Comparison of ENCODE assay signal across 1 cellular context in genomic region chr6:7165002-7165735, GRCh38.
TF ChIP-seq lines count a peak whose summit lies in the region.

No MANE protein-coding gene starts in this region.

TF ChIP-seq in K562, 482 proteins besides CTCF, POLR2A, EP300 and RAD21 (continued from another document and continues in another):
- TF ChIP-seq RFX1 (IDR thresholded peaks at IDR 0.05) (no peak), ZNF134 (CRISPR knock-in tag; conservative IDR thresholded peaks at IDR 0.05) (peak; percentile 72), NFYB (IDR thresholded peaks at IDR 0.05; ENCODE audit: extremely low read depth, insufficient read length) (no peak), ZNF140 (CRISPR knock-in tag; IDR thresholded peaks at IDR 0.05) (0 out of 2 replicates have a peak, but pooled peaks have one; percentile 35), BRD9 (IDR thresholded peaks at IDR 0.05; ENCODE audit: low read depth, partially characterized antibody) (peak; percentile 85), EHMT2 (IDR thresholded peaks at IDR 0.05) (peak; percentile 50; the same call in 1 of the 2 replicates), GTF2B (IDR thresholded peaks at IDR 0.05; ENCODE audit: extremely low read depth, insufficient read length) (no peak), NFIX (CRISPR knock-in tag; IDR thresholded peaks at IDR 0.05; ENCODE audit: low read depth) (no peak; the same call in 1 of the 2 replicates), TBP (optimal IDR thresholded peaks at IDR 0.05; ENCODE audit: low read depth, low read length) (no peak), PML (IDR thresholded peaks at IDR 0.05; ENCODE audit: low read length) (peak; percentile 94), PTTG1 (tag; IDR thresholded peaks at IDR 0.05; ENCODE audit: low read depth) (peak; percentile 80), LEF1 (IDR thresholded peaks at IDR 0.05) (peak; percentile 97), ZBTB8A (IDR thresholded peaks at IDR 0.05; ENCODE audit: partially characterized antibody) (no peak), HES1 (IDR thresholded peaks at IDR 0.05; ENCODE audit: low read depth) (peak; percentile 75), ZNF780A (CRISPR knock-in tag; IDR thresholded peaks at IDR 0.05) (no peak), RNF2 (IDR thresholded peaks at IDR 0.05) (peak; percentile 99), TBL1XR1 (IDR thresholded peaks at IDR 0.05; ENCODE audit: low read length in 2 of 2) (peak; percentile 58 to 92; a peak in 3 of 4 replicates), KAT8 (IDR thresholded peaks at IDR 0.05; ENCODE audit: low read depth) (no peak), FIP1L1 (IDR thresholded peaks at IDR 0.05; ENCODE audit: low read depth, low read length, poor library complexity, severe bottlenecking) (no peak), FOXA3 (CRISPR knock-in tag; conservative IDR thresholded peaks at IDR 0.05 in 1 of 2, IDR thresholded peaks at IDR 0.05 in 1 of 2) (peak; percentile 59 to 81; a peak in 3 of 4 replicates), ADNP (tag; IDR thresholded peaks at IDR 0.05) (no peak), NFIC (IDR thresholded peaks at IDR 0.05) (peak; percentile 99), PHB (CRISPR knock-in tag; IDR thresholded peaks at IDR 0.05) (no peak), ASH1L (IDR thresholded peaks at IDR 0.05; ENCODE audit: borderline replicate concordance, low read depth, partially characterized antibody) (no peak), CHD4 (IDR thresholded peaks at IDR 0.05; ENCODE audit: insufficient read depth, insufficient replicate concordance, low read depth, low read length, poor library complexity, severe bottlenecking) (peak; percentile 49), ZNF512 (tag; IDR thresholded peaks at IDR 0.05) (no peak), ETV5 (CRISPR knock-in tag; IDR thresholded peaks at IDR 0.05; ENCODE audit: low read depth) (peak; percentile 91), EP400 (IDR thresholded peaks at IDR 0.05) (peak; percentile 89), CLOCK (CRISPR knock-in tag; IDR thresholded peaks at IDR 0.05; ENCODE audit: borderline replicate concordance) (no peak), MITF (IDR thresholded peaks at IDR 0.05) (peak; percentile 55; the same call in 1 of the 2 replicates), ZNF121 (CRISPR knock-in tag; conservative IDR thresholded peaks at IDR 0.05) (no peak), CHD1 (IDR thresholded peaks at IDR 0.05; ENCODE audit: low read length) (peak; percentile 16), IRF2 (CRISPR knock-in tag; IDR thresholded peaks at IDR 0.05) (no peak), MEIS2 (IDR thresholded peaks at IDR 0.05; ENCODE audit: partially characterized antibody) (peak; percentile 75), SRSF9 (IDR thresholded peaks at IDR 0.05; ENCODE audit: borderline replicate concordance, low read depth, low read length) (no peak), MGA (IDR thresholded peaks at IDR 0.05) (peak; percentile 94), ZBTB9 (CRISPR knock-in tag; IDR thresholded peaks at IDR 0.05) (peak; percentile 79; the same call in 1 of the 2 replicates), HDAC3 (IDR thresholded peaks at IDR 0.05; ENCODE audit: borderline replicate concordance, partially characterized antibody) (peak; percentile 87), TSC22D4 (tag; IDR thresholded peaks at IDR 0.05) (no peak), CBX1 (IDR thresholded peaks at IDR 0.05; ENCODE audit: low read depth) (no peak), TAF15 (IDR thresholded peaks at IDR 0.05; ENCODE audit: low read depth, low read length) (no peak), FOXA1 (IDR thresholded peaks at IDR 0.05; ENCODE audit: borderline replicate concordance) (no peak), KAT7 (CRISPR knock-in tag; IDR thresholded peaks at IDR 0.05; ENCODE audit: borderline replicate concordance) (peak; percentile 84; the same call in 1 of the 2 replicates)
